ENCODE assay signal across 28 cellular contexts in genomic region chr4:14308229-14308651, GRCh38.
DNase-seq lines count a peak whose midpoint lies in the region; ATAC-seq and TF ChIP-seq lines count a peak whose summit lies in the region.
"Had no signal": no experiment of that assay in that cellular context is flagged by ENCODE, and none has a peak within 500 bp of the region (broad histone marks: within the 10 kb centered on the region; RNA-seq: fewer than 3 reads in every experiment).

No MANE protein-coding gene starts in this region.

- H3K9me3 Mint-ChIP-seq in MCF 10A (ENCODE audit: unreplicated experiment) = no peaks in the 10 kb centered on the region
- H3K9me3 Mint-ChIP-seq in activated CD8-positive, alpha-beta T cell treated with anti-CD3 and anti-CD28 coated beads, Interleukin-2, amount 10 ng/mL, durations not matched to agents 7 days and 5 days (ENCODE audit: insufficient read depth) = no peaks in the 10 kb centered on the region
- H3K9me3 Mint-ChIP-seq: neural progenitor cell had no signal

- no peaks in the 10 kb centered on the region for H3K36me3 Mint-ChIP-seq in MCF 10A (ENCODE audit: insufficient read depth, unreplicated experiment)
- H3K36me3 Mint-ChIP-seq in activated CD8-positive, alpha-beta T cell treated with anti-CD3 and anti-CD28 coated beads, Interleukin-2, amount 10 ng/mL, durations not matched to agents 7 days and 5 days (ENCODE audit: low read depth) = no peaks in the 10 kb centered on the region
- H3K36me3 Mint-ChIP-seq: neural progenitor cell had no signal

- no peak for TF ChIP-seq CTCF in MCF 10A (IDR thresholded peaks at IDR 0.05; ENCODE audit: unreplicated experiment)
- TF ChIP-seq CTCF in heart right ventricle (IDR thresholded peaks at IDR 0.05) = no peak

- POLR2A ChIA-PET in MCF 10A (lab: Yijun Ruan, JAX) = interaction anchor here (0.6 kb wide), 2 partner anchors 72 to 402 kb away, joined by 3 read pairs; no protein-coding TSS in a partner anchor
- POLR2A ChIA-PET in activated CD8-positive, alpha-beta T cell treated with anti-CD3 and anti-CD28 coated beads, Interleukin-2, amount 10 ng/mL, durations not matched to agents 7 days and 5 days (lab: Charles Lee) = no interaction called here

- H3K4me3 ChIP-seq in heart right ventricle = no peak overlapping the region
- H3K4me3 ChIP-seq in MG63 = no peak overlapping the region
- H3K4me3 ChIP-seq: gastroesophageal sphincter, neural progenitor cell, tibial artery had no signal

- H3K4me1 ChIP-seq in heart right ventricle = peaks cover 0 to 16% (median 5%) of the 10 kb centered on the region in 9 donors
- H3K4me1 ChIP-seq: gastroesophageal sphincter, neural progenitor cell, tibial artery had no signal

- ATAC-seq in heart right ventricle = peak in 5 of 8 donors; percentile 70 to 89 (median 75)
- no peak for ATAC-seq in activated CD8-positive, alpha-beta T cell treated with anti-CD3 and anti-CD28 coated beads, Interleukin-2, amount 10 ng/mL, durations not matched to agents 7 days and 5 days
- no peak for ATAC-seq in GM18861 (IDR thresholded peaks at IDR 0.05; ENCODE audit: unreplicated experiment)
- ATAC-seq: gastroesophageal sphincter; HCT116; left lobe of liver; sciatic nerve; stimulated activated naive CD8-positive, alpha-beta T cell treated with anti-CD3 and anti-CD28 coated beads, Interleukin-15, amount 100 ng/mL, for 72 hours; T-helper 17 cell had no signal

- H3K27ac Mint-ChIP-seq in MCF 10A (ENCODE audit: low read depth, unreplicated experiment) = peak overlapping the region; percentile 43
- H3K27ac Mint-ChIP-seq in activated CD8-positive, alpha-beta T cell treated with anti-CD3 and anti-CD28 coated beads, Interleukin-2, amount 10 ng/mL, durations not matched to agents 7 days and 5 days = no peak overlapping the region
- H3K27ac Mint-ChIP-seq: neural progenitor cell; stimulated activated naive CD8-positive, alpha-beta T cell treated with anti-CD3 and anti-CD28 coated beads, Interleukin-15, amount 100 ng/mL, for 72 hours; T-helper 17 cell had no signal

- peaks cover 19% of the 10 kb centered on the region for H3K4me1 Mint-ChIP-seq in MCF 10A (ENCODE audit: insufficient read depth, unreplicated experiment)
- no peaks in the 10 kb centered on the region for H3K4me1 Mint-ChIP-seq in activated CD8-positive, alpha-beta T cell treated with anti-CD3 and anti-CD28 coated beads, Interleukin-2, amount 10 ng/mL, durations not matched to agents 7 days and 5 days (ENCODE audit: low read depth)
- H3K4me1 Mint-ChIP-seq: neural progenitor cell; stimulated activated naive CD8-positive, alpha-beta T cell treated with anti-CD3 and anti-CD28 coated beads, Interleukin-15, amount 100 ng/mL, for 72 hours; T-helper 17 cell had no signal

- H3K27ac ChIP-seq in heart right ventricle = peak overlapping the region in 4 of 10 donors; percentile 7 to 35 (median 20)
- H3K27ac ChIP-seq: 22Rv1, gastroesophageal sphincter, neural progenitor cell, tibial artery had no signal

- DNase-seq in DMS153 (lab: John Stamatoyannopoulos, UW) = peak; percentile 11
- no peak for DNase-seq in DMS153 treated with DMSO at 0.1 percent for 48 hours (lab: John Stamatoyannopoulos, UW; ENCODE audit: unreplicated experiment)
- DNase-seq in MCF 10A (ENCODE audit: unreplicated experiment) = peak; percentile 90
- DNase-seq in heart right ventricle = no peak
- peak; percentile 48 for DNase-seq in ureter (ENCODE audit: low spot score)
- no peak for DNase-seq in activated CD8-positive, alpha-beta T cell treated with anti-CD3 and anti-CD28 coated beads, Interleukin-2, amount 10 ng/mL, durations not matched to agents 7 days and 5 days
- DNase-seq in MG63 = no peak
- DNase-seq: activated CD4-positive, alpha-beta T cell treated with anti-CD3 and anti-CD28 coated beads, Interleukin-2, amount 50 U/mL, for 48 hours; activated CD4-positive, CD25-positive, alpha-beta regulatory T cell treated with anti-CD3 and anti-CD28 coated beads, Interleukin-2, amount 50 U/mL, for 72 hours; activated CD8-positive, alpha-beta memory T cell treated with anti-CD3 and anti-CD28 coated beads, Interleukin-2, amount 50 U/mL, for 4 hours; activated naive CD4-positive, alpha-beta T cell treated with Interleukin-2 at 50 U/mL for 16 hours; C1 segment of cervical spinal cord; cerebellar nuclear complex; COR-L47; hippocampal formation; NCI-H1436 treated with DMSO at 0.1 percent for 48 hours; posterior cingulate gyrus; stimulated activated CD4-positive, alpha-beta T cell treated with anti-CD3 and anti-CD28 coated beads, Interleukin-2, amount 100 ng/mL, for 48 hours; stimulated activated naive CD8-positive, alpha-beta T cell treated with anti-CD3 and anti-CD28 coated beads, Interleukin-15, amount 100 ng/mL, for 72 hours; T-helper 17 cell; tibial artery had no signal

- no peaks in the 10 kb centered on the region for H3K9me3 ChIP-seq in heart right ventricle
- no peaks in the 10 kb centered on the region for H3K9me3 ChIP-seq in MG63
- H3K9me3 ChIP-seq: gastroesophageal sphincter, tibial artery had no signal

- peak overlapping the region; percentile 5 for H3K4me3 Mint-ChIP-seq in MCF 10A (ENCODE audit: unreplicated experiment)
- H3K4me3 Mint-ChIP-seq in activated CD8-positive, alpha-beta T cell treated with anti-CD3 and anti-CD28 coated beads, Interleukin-2, amount 10 ng/mL, durations not matched to agents 7 days and 5 days = no peak overlapping the region
- H3K4me3 Mint-ChIP-seq: neural progenitor cell; stimulated activated naive CD8-positive, alpha-beta T cell treated with anti-CD3 and anti-CD28 coated beads, Interleukin-15, amount 100 ng/mL, for 72 hours; T-helper 17 cell had no signal

- H3K36me3 ChIP-seq in heart right ventricle = no peaks in the 10 kb centered on the region
- H3K36me3 ChIP-seq in MG63 = no peaks in the 10 kb centered on the region
- H3K36me3 ChIP-seq: gastroesophageal sphincter, neural progenitor cell, tibial artery had no signal

- intact Hi-C loops in MCF 10A (cut with micrococcal nuclease) (loop anchor here (5.0 kb wide), 1 partner anchor 576 kb away; no protein-coding TSS in a partner anchor), heart right ventricle (cut with DNase I) (no loop called here)

- CTCF ChIA-PET in MCF 10A (lab: Yijun Ruan, JAX) = no interaction called here
- CTCF ChIA-PET in activated CD8-positive, alpha-beta T cell treated with anti-CD3 and anti-CD28 coated beads, Interleukin-2, amount 10 ng/mL, durations not matched to agents 7 days and 5 days (lab: Charles Lee) = no interaction called here

- H3K27me3 Mint-ChIP-seq in MCF 10A (ENCODE audit: insufficient read depth, unreplicated experiment) = no peaks in the 10 kb centered on the region
- H3K27me3 Mint-ChIP-seq in activated CD8-positive, alpha-beta T cell treated with anti-CD3 and anti-CD28 coated beads, Interleukin-2, amount 10 ng/mL, durations not matched to agents 7 days and 5 days (ENCODE audit: low read depth) = no peaks in the 10 kb centered on the region
- H3K27me3 Mint-ChIP-seq: T-helper 17 cell had no signal

- H3K27me3 ChIP-seq in heart right ventricle (no peaks in the 10 kb centered on the region), MG63 (no peaks in the 10 kb centered on the region)
- H3K27me3 ChIP-seq: gastroesophageal sphincter, neural progenitor cell, tibial artery had no signal

- BruUV-seq in MCF 10A (replicated peaks; lab: Mats Ljungman, UMichigan) = no TSS peak

Comparison
In these comparisons a context has a peak if more than half of its experiments do, and no peak if none do; other contexts are left out.
1. DNase-seq: peak in DMS153 (single experiment), MCF 10A (single experiment) and ureter (single experiment); none in DMS153 treated with DMSO at 0.1 percent for 48 hours (single experiment), heart right ventricle (0 of 2), activated CD8-positive, alpha-beta T cell treated with anti-CD3 and anti-CD28 coated beads, Interleukin-2, amount 10 ng/mL, durations not matched to agents 7 days and 5 days (single experiment) and MG63 (single experiment).
2. ATAC-seq: peak in heart right ventricle (5 of 8); none in activated CD8-positive, alpha-beta T cell treated with anti-CD3 and anti-CD28 coated beads, Interleukin-2, amount 10 ng/mL, durations not matched to agents 7 days and 5 days (single experiment) and GM18861 (single experiment).